Comparison of ENCODE assay signal across 27 cellular contexts in genomic region chr17:6856054-6856453, GRCh38. TPM values are rescaled to one million over a fixed set of nuclear protein-coding genes. Genes with fewer than 3 reads are reported as not detected.
"Had no signal": no experiment of that assay in that cellular context is flagged by ENCODE, and none has a peak within 500 bp of the region (broad histone marks: within the 10 kb centered on the region; RNA-seq: fewer than 3 reads in every experiment).

No MANE protein-coding gene starts in this region.

- H3K4me1 Mint-ChIP-seq: neural crest cell; stimulated activated effector memory CD8-positive, alpha-beta T cell treated with anti-CD3 and anti-CD28 coated beads, Interleukin-12 subunit alpha, Interleukin-12 subunit beta, amount 100 ng/mL, for 72 hours had no signal

- DNase-seq: activated gamma-delta T cell treated with Interleukin-2 at 50 U/mL for 16 hours; activated T-cell treated with anti-CD3 and anti-CD28 coated beads, Interleukin-2, amount 50 U/mL, for 1 hour; anterior cingulate cortex; body of pancreas; effector CD4-positive, alpha-beta T cell; foreskin fibroblast; heart right ventricle; lower lobe of right lung; naive thymus-derived CD4-positive, alpha-beta T cell; occipital lobe; small intestine; stimulated activated CD4-positive, alpha-beta T cell treated with anti-CD3 and anti-CD28 coated beads, Interleukin-2, amount 100 ng/mL, for 24 hours; trophoblast cell; uterus had no signal

- H3K9me3 ChIP-seq: body of pancreas, heart right ventricle, lower lobe of right lung, uterus had no signal

- ATAC-seq: activated CD4-positive, CD25-positive, alpha-beta regulatory T cell treated with anti-CD3 and anti-CD28 coated beads, Interleukin-2, amount 50 U/mL, for 24 hours; body of pancreas; heart right ventricle; left lobe of liver; lower lobe of right lung; naive thymus-derived CD4-positive, alpha-beta T cell; sciatic nerve; stimulated activated effector memory CD8-positive, alpha-beta T cell treated with anti-CD3 and anti-CD28 coated beads, Interleukin-12 subunit alpha, Interleukin-12 subunit beta, amount 100 ng/mL, for 72 hours had no signal

- H3K27me3 ChIP-seq: body of pancreas, uterus had no signal

- FAIRE-seq: endometrium, small intestine had no signal

- H3K4me1 ChIP-seq: body of pancreas, heart right ventricle, lower lobe of right lung, uterus had no signal

- H3K36me3 ChIP-seq: heart right ventricle, lower lobe of right lung, uterus had no signal

- H3K4me3 Mint-ChIP-seq: activated naive CD4-positive, alpha-beta T cell treated with anti-CD3 and anti-CD28 coated beads, Interleukin-2, amount 50 U/mL, for 24 hours; dendritic cell treated with granulocyte-macrophage colony-stimulating factor and Interleukin-4, amounts not matched to agents 40 ng/mL and 50 ng/mL, for 4 days; naive thymus-derived CD4-positive, alpha-beta T cell; neural crest cell; stimulated activated effector memory CD8-positive, alpha-beta T cell treated with anti-CD3 and anti-CD28 coated beads, Interleukin-12 subunit alpha, Interleukin-12 subunit beta, amount 100 ng/mL, for 72 hours had no signal

- H3K9me3 Mint-ChIP-seq: activated naive CD4-positive, alpha-beta T cell treated with anti-CD3 and anti-CD28 coated beads, Interleukin-2, amount 50 U/mL, for 24 hours; dendritic cell treated with granulocyte-macrophage colony-stimulating factor and Interleukin-4, amounts not matched to agents 40 ng/mL and 50 ng/mL, for 4 days; neural crest cell; stimulated activated effector memory CD8-positive, alpha-beta T cell treated with anti-CD3 and anti-CD28 coated beads, Interleukin-12 subunit alpha, Interleukin-12 subunit beta, amount 100 ng/mL, for 72 hours had no signal

- H3K27ac ChIP-seq: body of pancreas, heart right ventricle, lower lobe of right lung, uterus, VCaP had no signal

- H3K27ac Mint-ChIP-seq: activated naive CD4-positive, alpha-beta T cell treated with anti-CD3 and anti-CD28 coated beads, Interleukin-2, amount 50 U/mL, for 24 hours; dendritic cell treated with granulocyte-macrophage colony-stimulating factor and Interleukin-4, amounts not matched to agents 40 ng/mL and 50 ng/mL, for 4 days; stimulated activated effector memory CD8-positive, alpha-beta T cell treated with anti-CD3 and anti-CD28 coated beads, Interleukin-12 subunit alpha, Interleukin-12 subunit beta, amount 100 ng/mL, for 72 hours had no signal

- H3K36me3 Mint-ChIP-seq: activated naive CD4-positive, alpha-beta T cell treated with anti-CD3 and anti-CD28 coated beads, Interleukin-2, amount 50 U/mL, for 24 hours; stimulated activated effector memory CD8-positive, alpha-beta T cell treated with anti-CD3 and anti-CD28 coated beads, Interleukin-12 subunit alpha, Interleukin-12 subunit beta, amount 100 ng/mL, for 72 hours had no signal

- H3K4me3 ChIP-seq: body of pancreas, heart right ventricle, lower lobe of right lung, uterus had no signal

RNA-seq across cellular contexts. Expression of gene TEKT1, which starts 24.5 kb away (rescaled TPM):
- total RNA-seq: body of pancreas; cardiac septum; epithelial cell of proximal tubule; fibroblast of lung; heart right ventricle; kidney epithelial cell; left lobe of liver; naive thymus-derived CD4-positive, alpha-beta T cell; neural crest cell had no signal
- polyA plus RNA-seq: fibroblast of lung; heart right ventricle; naive thymus-derived CD4-positive, alpha-beta T cell; small intestine had no signal
